ENCODE assay signal across 8 cellular contexts in the genomic region with DNA sequence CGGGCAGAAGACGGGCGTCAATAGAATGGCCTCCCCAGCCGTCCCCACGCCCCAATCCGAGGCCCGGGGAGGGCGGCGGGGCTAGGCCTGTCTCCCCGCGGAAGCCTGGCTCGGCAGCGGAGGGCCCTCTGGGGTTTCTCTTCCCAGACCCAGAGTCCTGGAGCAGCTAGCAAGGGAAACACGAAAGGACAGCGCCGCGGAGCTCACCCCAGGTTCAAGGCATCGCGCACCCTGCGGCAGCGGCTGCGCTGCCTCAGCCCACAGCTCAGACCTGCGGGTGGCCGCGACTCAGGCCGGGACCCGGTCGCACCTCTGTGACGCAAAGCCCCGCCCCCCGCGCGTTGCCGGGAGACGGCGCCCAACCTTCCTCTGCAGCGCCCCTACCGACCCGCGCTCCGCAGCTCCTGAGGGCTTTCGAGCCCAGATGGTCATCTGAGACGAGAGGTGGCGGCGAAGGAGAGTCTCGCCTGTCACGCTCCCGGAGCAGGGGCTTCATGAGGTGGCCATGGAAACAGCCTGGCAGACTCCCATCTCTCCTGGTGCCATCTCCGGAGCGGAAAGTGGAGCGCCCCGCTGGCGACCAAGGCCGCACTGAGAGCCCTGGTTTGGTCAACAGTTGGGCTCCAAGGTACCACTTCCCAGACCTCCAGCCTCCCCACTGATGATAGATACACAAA. TPM values are rescaled to one million over a fixed set of nuclear protein-coding genes. Genes with fewer than 3 reads are reported as not detected.
DNase-seq lines count a peak whose midpoint lies in the region; ATAC-seq and TF ChIP-seq lines count a peak whose summit lies in the region.

A gene with protein sequence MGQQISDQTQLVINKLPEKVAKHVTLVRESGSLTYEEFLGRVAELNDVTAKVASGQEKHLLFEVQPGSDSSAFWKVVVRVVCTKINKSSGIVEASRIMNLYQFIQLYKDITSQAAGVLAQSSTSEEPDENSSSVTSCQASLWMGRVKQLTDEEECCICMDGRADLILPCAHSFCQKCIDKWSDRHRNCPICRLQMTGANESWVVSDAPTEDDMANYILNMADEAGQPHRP (minus strand): TSS at position 273 of the 677 bp plus-strand sequence. CDS start 7,029 bp downstream, outside the sequence.

- H3K36me3 ChIP-seq in rectal smooth muscle tissue (ENCODE audit: control insufficient read depth, insufficient read depth, low read length): no peaks in the 10 kb centered on the region
- no peaks in the 10 kb centered on the region for H3K36me3 ChIP-seq in aorta (ENCODE audit: control insufficient read depth in 1 of 2, insufficient read depth in 2 of 2, low read length in 1 of 2)

- peaks cover under 1% of the 10 kb centered on the region for H3K36me3 Mint-ChIP-seq in T-helper 17 cell (ENCODE audit: low read depth)

- intact Hi-C loops in right cardiac atrium (cut with DNase I): loop anchor here in 1 of 4 donors (10.0 kb wide), 1 partner anchor 194 kb away; no protein-coding TSS in a partner anchor
- intact Hi-C loops in aorta (cut with DNase I): no loop called here

- H3K9me3 ChIP-seq in T-helper 17 cell (ENCODE audit: control insufficient read depth, low read length, poor library complexity, severe bottlenecking) (no peaks in the 10 kb centered on the region), right cardiac atrium (ENCODE audit: control insufficient read depth, low read length) (no peaks in the 10 kb centered on the region), aorta (ENCODE audit: control insufficient read depth, low read length) (no peaks in the 10 kb centered on the region)

- in situ Hi-C loops in GM13977 (cut with MboI; ENCODE audit: low pct_unique_long_range_greater_than_20kb, low sequenced_read_pairs, unreplicated experiment): no loop called here

- TF ChIP-seq CTCF in GM13977 (IDR thresholded peaks at IDR 0.05; ENCODE audit: extremely low read depth, insufficient read depth, missing control alignments): peak; percentile 91

- peak; percentile 96 for ATAC-seq in HG02870 (IDR thresholded peaks at IDR 0.05; ENCODE audit: unreplicated experiment)
- ATAC-seq in T-helper 17 cell: peak; percentile 98
- peak; percentile 100 for ATAC-seq in right cardiac atrium
- ATAC-seq in aorta (ENCODE audit: low FRiP score): peak; percentile 100

- H3K4me3 Mint-ChIP-seq in T-helper 17 cell: peak within 1 kb of the TSS; percentile 93

- H3K27me3 Mint-ChIP-seq in T-helper 17 cell: no peaks in the 10 kb centered on the region

- peak within 1 kb of the TSS; percentile 87 for H3K9ac ChIP-seq in rectal smooth muscle tissue (ENCODE audit: low read length)

- WGBS in right cardiac atrium: under 1% methylated on average over 54 of the region's 54 CpGs
- 0% methylated on average over 36 to 54 of the region's 54 CpGs for WGBS in aorta, 2 donors

- peaks cover 13% of the 10 kb centered on the region for H3K4me1 Mint-ChIP-seq in T-helper 17 cell

- H3K27ac ChIP-seq in right cardiac atrium (ENCODE audit: low read length) (peak within 1 kb of the TSS; percentile 79), rectal smooth muscle tissue (ENCODE audit: low read depth, low read length) (peak within 1 kb of the TSS; percentile 83), aorta (ENCODE audit: low read depth in 1 of 2, low read length in 2 of 2) (peak within 1 kb of the TSS; percentile 57 to 92)

- peak within 1 kb of the TSS; percentile 92 for H3K27ac Mint-ChIP-seq in T-helper 17 cell

- DNase-seq in GM13977 (ENCODE audit: low spot score) (peak; percentile 97), NCI-H146 (lab: John Stamatoyannopoulos, UW) (peak; percentile 97), T-helper 17 cell (peak; percentile 87 to 97 (median 93)), anterior cingulate cortex (lab: John Stamatoyannopoulos, UW) (peak; percentile 50 to 96 (median 90)), right cardiac atrium (peak; percentile 95 to 99 (median 98)), aorta (peak; percentile 97 to 99)

- no peaks in the 10 kb centered on the region for H3K27me3 ChIP-seq in right cardiac atrium (ENCODE audit: control insufficient read depth, insufficient read depth)
- no peaks in the 10 kb centered on the region for H3K27me3 ChIP-seq in rectal smooth muscle tissue (ENCODE audit: control insufficient read depth, insufficient read depth, low read length)
- H3K27me3 ChIP-seq in aorta (ENCODE audit: control insufficient read depth in 1 of 2, insufficient read depth in 2 of 2, low read length in 1 of 2): no peaks in the 10 kb centered on the region

- H3K4me3 ChIP-seq in right cardiac atrium (ENCODE audit: low read length) (peak within 1 kb of the TSS; percentile 75), rectal smooth muscle tissue (ENCODE audit: low read length) (peak within 1 kb of the TSS; percentile 93), aorta (ENCODE audit: low read length in 2 of 2) (peak within 1 kb of the TSS; percentile 84 to 93)

- no peaks in the 10 kb centered on the region for H3K4me1 ChIP-seq in right cardiac atrium (ENCODE audit: control insufficient read depth, insufficient read depth, low read length)
- H3K4me1 ChIP-seq in rectal smooth muscle tissue (ENCODE audit: control insufficient read depth, insufficient read depth, low read length): peaks cover 7% of the 10 kb centered on the region
- H3K4me1 ChIP-seq in aorta (ENCODE audit: control insufficient read depth in 1 of 2, insufficient read depth in 2 of 2, low read length in 2 of 2): peaks cover 0 to 10% of the 10 kb centered on the region in 2 donors

RNA-seq across cellular contexts. Expression of the gene that starts here (rescaled TPM):
- 10 to 100 TPM; 12.8 to 13.6 TPM for total RNA-seq in T-helper 17 cell
- total RNA-seq in right cardiac atrium: 10 to 100 TPM; 37.7 to 49.8 (median 41.4) TPM
- polyA plus RNA-seq in right cardiac atrium: 14.1 TPM
- 10 to 100 TPM; 42.9 to 59.3 TPM for total RNA-seq in aorta
- 10 to 100 TPM; 20.5 to 61.6 TPM for polyA plus RNA-seq in aorta

Comparison
In these comparisons a context has a peak if more than half of its experiments do, and no peak if none do; other contexts are left out.
1. Peak in every context shown above with its lines: DNase-seq, ATAC-seq, H3K4me3 ChIP-seq and H3K27ac ChIP-seq.